19 cellular contexts compared by ENCODE assay signal in genomic region chr14:97381309-97381708, GRCh38.
A peak's percentile ranks its signal among the peaks of the same experiment; 100 is the strongest.
DNase-seq lines count a peak whose midpoint lies in the region; ATAC-seq lines count a peak whose summit lies in the region.
"Had no signal": no experiment of that assay in that cellular context is flagged by ENCODE, and none has a peak within 500 bp of the region (broad histone marks: within the 10 kb centered on the region; RNA-seq: fewer than 3 reads in every experiment).

No MANE protein-coding gene starts in this region.

- peaks cover 4% of the 10 kb centered on the region for H3K9me3 ChIP-seq in CD8-positive, alpha-beta memory T cell (ENCODE audit: low read length)
- H3K9me3 ChIP-seq: A549; BLaER1 treated with 17β-estradiol and CSF1 and Interleukin-3, amounts not matched to agents 10 nM and 100 nM had no signal

- H3K4me1 ChIP-seq in CD8-positive, alpha-beta memory T cell (ENCODE audit: insufficient read depth, low read length), result peaks cover 60% of the 10 kb centered on the region
- H3K4me1 ChIP-seq: A549; BLaER1 treated with 17β-estradiol and CSF1 and Interleukin-3, amounts not matched to agents 10 nM and 100 nM had no signal

- no peaks in the 10 kb centered on the region for H3K36me3 ChIP-seq in CD8-positive, alpha-beta memory T cell (ENCODE audit: insufficient read depth, low read length)
- H3K36me3 ChIP-seq: BLaER1 treated with 17β-estradiol and CSF1 and Interleukin-3, amounts not matched to agents 10 nM and 100 nM had no signal

- CTCF ChIA-PET in activated CD8-positive, alpha-beta memory T cell treated with anti-CD3 and anti-CD28 coated beads, Interleukin-2, amount 10 ng/mL, durations not matched to agents 7 days and 5 days (lab: Charles Lee), result no interaction called here
- CTCF ChIA-PET in CD8-positive, alpha-beta memory T cell (lab: Charles Lee), result no interaction called here

- peak; percentile 38 for ATAC-seq in activated CD8-positive, alpha-beta memory T cell treated with anti-CD3 and anti-CD28 coated beads, Interleukin-2, amount 10 ng/mL, durations not matched to agents 7 days and 5 days
- ATAC-seq in effector memory CD8-positive, alpha-beta T cell (replicated peaks), result no peak
- ATAC-seq in HG02623 (IDR thresholded peaks at IDR 0.05; ENCODE audit: unreplicated experiment) (no peak), Right ventricle myocardium superior (ENCODE audit: poor library complexity) (no peak)
- ATAC-seq: A549, GM23338, K562 had no signal

- peaks cover 4% of the 10 kb centered on the region for H3K9me3 Mint-ChIP-seq in activated CD8-positive, alpha-beta memory T cell treated with anti-CD3 and anti-CD28 coated beads, Interleukin-2, amount 10 ng/mL, durations not matched to agents 7 days and 5 days (ENCODE audit: low read depth)
- peaks cover 0 to 14% (median 8%) of the 10 kb centered on the region in 5 donors for H3K9me3 Mint-ChIP-seq in CD8-positive, alpha-beta memory T cell
- peaks cover 12% of the 10 kb centered on the region for H3K9me3 Mint-ChIP-seq in T-helper 2 cell treated with Interferon-gamma antibody and Interleukin-4, amounts not matched to agents 5 μg/mL and 100 μg/mL, for 36 hours
- no peaks in the 10 kb centered on the region for H3K9me3 Mint-ChIP-seq in effector memory CD8-positive, alpha-beta T cell
- H3K9me3 Mint-ChIP-seq: GM23338 had no signal

- no peak overlapping the region for H3K4me3 ChIP-seq in CD8-positive, alpha-beta memory T cell (ENCODE audit: low read length)
- H3K4me3 ChIP-seq: A549; BLaER1 treated with 17β-estradiol and CSF1 and Interleukin-3, amounts not matched to agents 10 nM and 100 nM; GM23338; K562 had no signal

- intact Hi-C loops in Right ventricle myocardium superior (cut with DNase I), result no loop called here

- peak overlapping the region; percentile 63 for H3K27ac Mint-ChIP-seq in activated CD8-positive, alpha-beta memory T cell treated with anti-CD3 and anti-CD28 coated beads, Interleukin-2, amount 10 ng/mL, durations not matched to agents 7 days and 5 days
- H3K27ac Mint-ChIP-seq in CD8-positive, alpha-beta memory T cell, result peak overlapping the region in 7 of 8 donors; percentile 9 to 96 (median 75)
- peak overlapping the region; percentile 91 for H3K27ac Mint-ChIP-seq in T-helper 2 cell treated with Interferon-gamma antibody and Interleukin-4, amounts not matched to agents 5 μg/mL and 100 μg/mL, for 36 hours
- H3K27ac Mint-ChIP-seq in effector memory CD8-positive, alpha-beta T cell, result peak overlapping the region; percentile 88 to 94
- H3K27ac Mint-ChIP-seq: GM23338 had no signal

- H3K27me3 ChIP-seq in CD8-positive, alpha-beta memory T cell (ENCODE audit: insufficient read depth, low read length, poor library complexity, severe bottlenecking), result no peaks in the 10 kb centered on the region
- H3K27me3 ChIP-seq: BLaER1 treated with 17β-estradiol and CSF1 and Interleukin-3, amounts not matched to agents 10 nM and 100 nM had no signal

- no peak overlapping the region for H3K4me3 Mint-ChIP-seq in activated CD8-positive, alpha-beta memory T cell treated with anti-CD3 and anti-CD28 coated beads, Interleukin-2, amount 10 ng/mL, durations not matched to agents 7 days and 5 days
- peak overlapping the region in 5 of 7 donors; percentile 4 to 83 (median 16) for H3K4me3 Mint-ChIP-seq in CD8-positive, alpha-beta memory T cell
- no peak overlapping the region for H3K4me3 Mint-ChIP-seq in T-helper 2 cell treated with Interferon-gamma antibody and Interleukin-4, amounts not matched to agents 5 μg/mL and 100 μg/mL, for 36 hours
- peak overlapping the region; percentile 60 to 64 for H3K4me3 Mint-ChIP-seq in effector memory CD8-positive, alpha-beta T cell
- H3K4me3 Mint-ChIP-seq: GM23338 had no signal

- POLR2A ChIA-PET in CD8-positive, alpha-beta memory T cell (lab: Charles Lee), result interaction anchor here (0.5 kb wide), 1 partner anchor 221 kb away, joined by 7 read pairs; no protein-coding TSS in a partner anchor

- H3K36me3 Mint-ChIP-seq in activated CD8-positive, alpha-beta memory T cell treated with anti-CD3 and anti-CD28 coated beads, Interleukin-2, amount 10 ng/mL, durations not matched to agents 7 days and 5 days, result peaks cover 20% of the 10 kb centered on the region
- peaks cover 4 to 22% (median 7%) of the 10 kb centered on the region in 3 donors for H3K36me3 Mint-ChIP-seq in CD8-positive, alpha-beta memory T cell
- H3K36me3 Mint-ChIP-seq in T-helper 2 cell treated with Interferon-gamma antibody and Interleukin-4, amounts not matched to agents 5 μg/mL and 100 μg/mL, for 36 hours (ENCODE audit: low read depth), result peaks cover 18% of the 10 kb centered on the region
- H3K36me3 Mint-ChIP-seq in effector memory CD8-positive, alpha-beta T cell (ENCODE audit: insufficient read depth), result peaks cover 4% of the 10 kb centered on the region

- peak; percentile 65 for DNase-seq in activated CD8-positive, alpha-beta memory T cell treated with anti-CD3 and anti-CD28 coated beads, Interleukin-2, amount 10 ng/mL, durations not matched to agents 7 days and 5 days
- no peak for DNase-seq in activated CD8-positive, alpha-beta memory T cell treated with anti-CD3 and anti-CD28 coated beads, Interleukin-2, amount 50 U/mL, for 4 hours
- DNase-seq in CD8-positive, alpha-beta memory T cell, result no peak
- no peak for DNase-seq in T-helper 2 cell treated with Interferon-gamma antibody and Interleukin-4, amounts not matched to agents 5 μg/mL and 100 μg/mL, for 36 hours (ENCODE audit: low spot score)
- DNase-seq in effector memory CD8-positive, alpha-beta T cell, result no peak
- no peak for DNase-seq in Right ventricle myocardium superior
- no peak for DNase-seq in effector CD8-positive, alpha-beta T cell (lab: John Stamatoyannopoulos, UW)
- DNase-seq: GF-D8; MV-4-11; NCI-H1417 treated with DMSO at 0.1 percent for 48 hours; NCI-H1930; NCI-H446; NCI-H69; NK-92 treated with Interleukin-12 subunit alpha and Interleukin-12 subunit beta, amount 100 ng/mL, for 24 hours had no signal

- no peak overlapping the region for H3K27ac ChIP-seq in CD8-positive, alpha-beta memory T cell (ENCODE audit: low read depth, low read length)
- H3K27ac ChIP-seq: A549; BLaER1 treated with 17β-estradiol and CSF1 and Interleukin-3, amounts not matched to agents 10 nM and 100 nM had no signal

- peaks cover 54% of the 10 kb centered on the region for H3K4me1 Mint-ChIP-seq in activated CD8-positive, alpha-beta memory T cell treated with anti-CD3 and anti-CD28 coated beads, Interleukin-2, amount 10 ng/mL, durations not matched to agents 7 days and 5 days
- peaks cover 60 to 65% (median 61%) of the 10 kb centered on the region in 3 donors for H3K4me1 Mint-ChIP-seq in CD8-positive, alpha-beta memory T cell
- peaks cover 55% of the 10 kb centered on the region for H3K4me1 Mint-ChIP-seq in T-helper 2 cell treated with Interferon-gamma antibody and Interleukin-4, amounts not matched to agents 5 μg/mL and 100 μg/mL, for 36 hours (ENCODE audit: low read depth)
- H3K4me1 Mint-ChIP-seq in effector memory CD8-positive, alpha-beta T cell (ENCODE audit: low read depth in 2 of 2), result peaks cover 46 to 63% of the 10 kb centered on the region in 2 donors

- H3K27me3 Mint-ChIP-seq in activated CD8-positive, alpha-beta memory T cell treated with anti-CD3 and anti-CD28 coated beads, Interleukin-2, amount 10 ng/mL, durations not matched to agents 7 days and 5 days, result no peaks in the 10 kb centered on the region
- H3K27me3 Mint-ChIP-seq in CD8-positive, alpha-beta memory T cell, result no peaks in the 10 kb centered on the region
- no peaks in the 10 kb centered on the region for H3K27me3 Mint-ChIP-seq in T-helper 2 cell treated with Interferon-gamma antibody and Interleukin-4, amounts not matched to agents 5 μg/mL and 100 μg/mL, for 36 hours (ENCODE audit: low read depth)
- no peaks in the 10 kb centered on the region for H3K27me3 Mint-ChIP-seq in effector memory CD8-positive, alpha-beta T cell

Comparison
In these comparisons a context has a peak if more than half of its experiments do, and no peak if none do; other contexts are left out.
1. H3K4me3 Mint-ChIP-seq: peak in CD8-positive, alpha-beta memory T cell (5 of 7) and effector memory CD8-positive, alpha-beta T cell (2 of 2); none in activated CD8-positive, alpha-beta memory T cell treated with anti-CD3 and anti-CD28 coated beads, Interleukin-2, amount 10 ng/mL, durations not matched to agents 7 days and 5 days (single experiment) and T-helper 2 cell treated with Interferon-gamma antibody and Interleukin-4, amounts not matched to agents 5 μg/mL and 100 μg/mL, for 36 hours (single experiment).
2. Peak in every context shown above with its lines, with median percentiles within 50 percentile points of each other: H3K27ac Mint-ChIP-seq.